Comparison of ENCODE assay signal across 8 cellular contexts in the genomic region with DNA sequence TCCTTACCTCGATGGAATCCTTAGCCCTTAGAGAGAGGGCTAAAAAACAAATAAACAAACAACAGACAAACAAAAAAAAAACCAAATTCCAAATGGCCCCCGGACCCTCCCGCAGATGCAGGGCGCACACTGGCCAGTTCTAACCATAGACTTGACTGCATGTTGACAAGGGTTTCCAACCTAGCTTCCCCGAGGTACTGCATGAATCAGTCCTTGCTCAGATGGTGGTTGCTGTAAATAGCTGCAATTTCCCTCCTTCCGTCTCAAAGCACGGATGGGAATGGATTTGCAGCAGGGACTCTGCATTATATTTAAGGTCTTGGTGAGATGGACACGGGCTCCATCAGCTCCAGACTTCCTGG.
DNase-seq lines count a peak whose midpoint lies in the region; ATAC-seq, FAIRE-seq and TF ChIP-seq lines count a peak whose summit lies in the region.

No MANE protein-coding gene starts in this region.

- peaks cover 12% of the 10 kb centered on the region for H3K4me1 Mint-ChIP-seq in activated naive CD4-positive, alpha-beta T cell treated with anti-CD3 and anti-CD28 coated beads, Interleukin-2, amount 10 ng/mL, durations not matched to agents 7 days and 5 days

- no peaks in the 10 kb centered on the region for H3K36me3 ChIP-seq in pancreas

- in situ Hi-C loops in G401 (cut with HindIII; ENCODE audit: low sequenced_read_pairs) = no loop called here

- no peak overlapping the region for H3K27ac Mint-ChIP-seq in activated naive CD4-positive, alpha-beta T cell treated with anti-CD3 and anti-CD28 coated beads, Interleukin-2, amount 10 ng/mL, durations not matched to agents 7 days and 5 days

- peak overlapping the region; percentile 74 for H3K4me3 Mint-ChIP-seq in activated naive CD4-positive, alpha-beta T cell treated with anti-CD3 and anti-CD28 coated beads, Interleukin-2, amount 10 ng/mL, durations not matched to agents 7 days and 5 days

- WGBS in pancreas, 2 donors = 9 to 10% methylated on average over 8 of the region's 8 CpGs

- CTCF ChIA-PET in activated naive CD4-positive, alpha-beta T cell treated with anti-CD3 and anti-CD28 coated beads, Interleukin-2, amount 10 ng/mL, durations not matched to agents 7 days and 5 days (lab: Charles Lee) = interaction anchor here (0.6 to 2.7 kb wide), 32 partner anchors 8 to 692 kb away, joined by 3 to 13 read pairs (median 4); no protein-coding TSS in a partner anchor

- H3K27ac ChIP-seq in pancreas = no peak overlapping the region

- H3K36me3 Mint-ChIP-seq in activated naive CD4-positive, alpha-beta T cell treated with anti-CD3 and anti-CD28 coated beads, Interleukin-2, amount 10 ng/mL, durations not matched to agents 7 days and 5 days = peaks cover 1% of the 10 kb centered on the region

- H3K27me3 Mint-ChIP-seq in activated naive CD4-positive, alpha-beta T cell treated with anti-CD3 and anti-CD28 coated beads, Interleukin-2, amount 10 ng/mL, durations not matched to agents 7 days and 5 days = peaks cover 33% of the 10 kb centered on the region

- FAIRE-seq in pancreas (lab: Jason Lieb, UNC) = no peak

- H3K9me3 Mint-ChIP-seq in activated naive CD4-positive, alpha-beta T cell treated with anti-CD3 and anti-CD28 coated beads, Interleukin-2, amount 10 ng/mL, durations not matched to agents 7 days and 5 days = no peaks in the 10 kb centered on the region

- DNase-seq in G401 (ENCODE audit: low spot score) = peak; percentile 83
- DNase-seq in HuH-7.5 (ENCODE audit: low spot score) = peak; percentile 39
- DNase-seq in activated naive CD4-positive, alpha-beta T cell treated with anti-CD3 and anti-CD28 coated beads, Interleukin-2, amount 10 ng/mL, durations not matched to agents 7 days and 5 days = no peak
- DNase-seq in left cardiac atrium = no peak
- DNase-seq in pancreas = no peak
- no peak for DNase-seq in amniotic stem cell (lab: John Stamatoyannopoulos, UW)

- H3K9me3 ChIP-seq in pancreas = no peaks in the 10 kb centered on the region

- no peaks in the 10 kb centered on the region for H3K4me1 ChIP-seq in pancreas

- H3K4me3 ChIP-seq in pancreas = peak overlapping the region; percentile 39 to 56 (median 50)

- intact Hi-C loops in left cardiac atrium (cut with DNase I) = loop anchor here in 1 of 2 donors (5.0 to 10.0 kb wide), 3 partner anchors 351 to 693 kb away; no protein-coding TSS in a partner anchor
- intact Hi-C loops in pancreas (cut with DNase I) = no loop called here

- TF ChIP-seq CTCF in pancreas (IDR thresholded peaks at IDR 0.05) = no peak

- peak; percentile 6 for ATAC-seq in GM21423 (IDR thresholded peaks at IDR 0.05; ENCODE audit: unreplicated experiment)
- ATAC-seq in left cardiac atrium = peak; percentile 48 to 77
- ATAC-seq in pancreas = peak; percentile 38 to 71 (median 60)
- ATAC-seq in HG03571 (IDR thresholded peaks at IDR 0.05; ENCODE audit: unreplicated experiment) = no peak

- H3K27me3 ChIP-seq in pancreas = no peaks in the 10 kb centered on the region

Comparison
In these comparisons a context has a peak if more than half of its experiments do, and no peak if none do; other contexts are left out.
1. DNase-seq: peak in G401 (single experiment) and HuH-7.5 (single experiment); none in activated naive CD4-positive, alpha-beta T cell treated with anti-CD3 and anti-CD28 coated beads, Interleukin-2, amount 10 ng/mL, durations not matched to agents 7 days and 5 days (single experiment), left cardiac atrium (single experiment), pancreas (0 of 6) and amniotic stem cell (single experiment).